ENCODE assay signal across 5 cellular contexts in the genomic region with DNA sequence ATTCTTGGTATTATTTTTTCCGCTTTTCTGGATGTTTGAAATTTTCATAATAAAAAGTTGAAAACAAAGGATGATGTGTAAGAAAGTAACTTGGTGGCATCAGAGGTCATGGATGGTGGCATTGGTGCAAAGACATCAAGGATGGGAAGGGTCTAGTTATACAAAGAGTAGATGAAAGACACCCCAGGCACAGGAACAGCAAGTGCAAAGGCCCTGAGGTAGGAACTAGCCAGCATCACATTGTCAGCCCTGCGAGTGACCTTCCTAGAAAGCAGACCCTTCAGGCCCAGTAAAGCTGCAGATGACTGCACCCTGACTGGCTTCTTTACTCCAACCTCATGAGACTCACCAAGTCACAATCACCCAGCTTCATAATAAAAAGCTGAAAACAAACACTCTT. TPM values are rescaled to one million over a fixed set of nuclear protein-coding genes. Genes with fewer than 3 reads are reported as not detected.
"Had no signal": no experiment of that assay in that cellular context is flagged by ENCODE, and none has a peak within 500 bp of the region (broad histone marks: within the 10 kb centered on the region; RNA-seq: fewer than 3 reads in every experiment).

No MANE protein-coding gene starts in this region.

RNA-seq across cellular contexts. Expression of gene CD177, which starts 17.0 kb away (rescaled TPM):
- total RNA-seq: HepG2, HT-29, HT1080, IMR-90 had no signal
- polyA plus RNA-seq: HepG2, IgD-negative memory B cell had no signal
